In the genomic region with DNA sequence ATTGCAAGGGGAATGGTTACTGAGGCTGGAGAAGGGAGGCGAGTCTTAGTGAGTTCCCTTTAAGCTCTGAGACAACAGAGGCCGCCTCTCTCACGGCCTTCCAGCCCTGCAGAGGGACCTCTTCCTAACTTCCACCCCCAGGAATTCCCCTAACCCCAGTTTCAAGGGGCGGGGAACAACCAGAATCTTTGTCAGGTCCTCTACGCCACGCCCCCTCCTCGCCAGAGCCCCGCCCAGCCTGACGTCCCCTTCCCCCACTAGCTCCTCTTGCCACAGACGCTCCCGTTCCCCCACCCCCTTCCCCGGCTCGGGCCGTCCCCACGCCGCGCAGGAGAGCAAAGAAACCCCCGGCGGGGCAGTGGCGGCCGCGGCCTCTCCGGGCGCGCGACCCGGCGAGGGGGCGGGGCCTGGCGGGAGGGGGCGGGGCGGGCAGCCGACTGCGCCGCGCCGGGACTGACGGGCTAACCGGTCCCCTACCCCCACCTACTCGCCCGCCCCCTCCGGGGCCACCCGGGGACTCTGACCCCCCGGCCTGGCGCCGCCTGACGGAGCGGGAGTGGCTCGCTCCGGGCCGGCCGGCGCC, we compare ENCODE assay signal across 8 cellular contexts. TPM values are rescaled to one million over a fixed set of nuclear protein-coding genes. Genes with fewer than 3 reads are reported as not detected.
DNase-seq lines count a peak whose midpoint lies in the region; ATAC-seq and TF ChIP-seq lines count a peak whose summit lies in the region.

No MANE protein-coding gene starts in this region.

- POLR2A ChIA-PET in HEK293T (lab: Yijun Ruan, JAX), result interaction anchor here (1.0 to 1.7 kb wide), 3 partner anchors 10 to 59 kb away, joined by 3 to 10 read pairs (median 3); no protein-coding TSS in a partner anchor

- H3K36me3 Mint-ChIP-seq in type B pancreatic cell, result peaks cover 4% of the 10 kb centered on the region

- TF ChIP-seq POLR2A in NB4 (IDR thresholded peaks at IDR 0.05; ENCODE audit: extremely low read depth, insufficient read length), result no peak

- H3K36me3 ChIP-seq in GM06990 (ENCODE audit: control insufficient read depth, insufficient read depth, low read length), result no peaks in the 10 kb centered on the region

- WGBS in adipose tissue, 3 donors, result 0 to 1% (median 1%) methylated on average over 29 to 52 of the region's 53 CpGs

- H3K4me3 Mint-ChIP-seq in type B pancreatic cell, result peak overlapping the region; percentile 92

- TF ChIP-seq CTCF in GM06990 (IDR thresholded peaks at IDR 0.05; ENCODE audit: insufficient read depth, low read length, poor library complexity, severe bottlenecking) (no peak), NB4 (IDR thresholded peaks at IDR 0.05; ENCODE audit: low read depth, low read length) (peak; percentile 10), type B pancreatic cell (conservative IDR thresholded peaks at IDR 0.05) (no peak)

- H3K27me3 Mint-ChIP-seq in type B pancreatic cell, result no peaks in the 10 kb centered on the region

- no peaks in the 10 kb centered on the region for H3K27me3 ChIP-seq in GM06990 (replicated peaks; ENCODE audit: control insufficient read depth, insufficient read depth, low read length)

- H3K27ac Mint-ChIP-seq in type B pancreatic cell, result peak overlapping the region; percentile 92

- intact Hi-C loops in left cardiac atrium (cut with DNase I), result no loop called here
- intact Hi-C loops in posterior cingulate gyrus (cut with DNase I), result loop anchor here (5.0 to 10.0 kb wide), 2 partner anchors 93 to 120 kb away; no protein-coding TSS in a partner anchor

- H3K27ac ChIP-seq in adipose tissue (ENCODE audit: low read depth, low read length), result peak overlapping the region; percentile 65

- H3K4me3 ChIP-seq in GM06990 (replicated peaks; ENCODE audit: low read depth, low read length) (peak overlapping the region; percentile 79), NB4 (ENCODE audit: low read depth, low read length) (peak overlapping the region; percentile 80)

- peaks cover 32% of the 10 kb centered on the region for H3K4me1 Mint-ChIP-seq in type B pancreatic cell (ENCODE audit: unreplicated experiment)

- peak; percentile 93 to 94 for ATAC-seq in left cardiac atrium

- DNase-seq in GM06990 (ENCODE audit: extremely low read depth, insufficient read length) (peak; percentile 95), HEK293T (ENCODE audit: extremely low spot score) (peak; percentile 78), NB4 (ENCODE audit: low read depth) (peak; percentile 96), T follicular helper cell (ENCODE audit: low read depth) (peak; percentile 94), left cardiac atrium (peak; percentile 94), posterior cingulate gyrus (peak; percentile 73 to 96 (median 82)), type B pancreatic cell (ENCODE audit: extremely low spot score, unreplicated experiment) (peak; percentile 88)

- H3K9me3 Mint-ChIP-seq in type B pancreatic cell, result no peaks in the 10 kb centered on the region

- CTCF ChIA-PET in HEK293T (lab: Yijun Ruan, JAX), result no interaction called here

TF ChIP-seq in HEK293T, 16 proteins besides CTCF, POLR2A, EP300 and RAD21:
- no peak for TF ChIP-seq FOXM1 (IDR thresholded peaks at IDR 0.05; ENCODE audit: borderline replicate concordance)
- no peak for TF ChIP-seq CTBP1 (IDR thresholded peaks at IDR 0.05; ENCODE audit: borderline replicate concordance)

RNA-seq across cellular contexts. Expression of gene TMEM156, which starts 12.2 kb away (rescaled TPM):
- under 1 TPM in 2 of 3 donors, not detected in 1; 0.25 to 0.28 TPM for polyA plus RNA-seq in adipose tissue
- total RNA-seq in left cardiac atrium (under 1 TPM in 1 of 2 donors, not detected in 1; 0.47 TPM), type B pancreatic cell (ENCODE audit: low replicate concordance) (not detected in 2 replicates)

RNA-seq across cellular contexts. Expression of gene KLHL5, which starts 17.6 kb away (rescaled TPM):
- 10 to 100 TPM in 2 of 3 donors, 1 to 10 TPM in 1; 6.0 to 27.6 (median 23.5) TPM for polyA plus RNA-seq in adipose tissue
- total RNA-seq in left cardiac atrium, result 10 to 100 TPM; 18.4 to 19.4 TPM
- total RNA-seq in type B pancreatic cell (ENCODE audit: low replicate concordance), result 15.7 and 27.3 TPM in 2 replicates

Comparison
In these comparisons a context has a peak if more than half of its experiments do, and no peak if none do; other contexts are left out.
1. Peak in every context shown above with its lines: DNase-seq, ATAC-seq, H3K4me3 ChIP-seq and H3K27ac ChIP-seq.